In genomic region chr1:7549277-7549676, GRCh38 we compare ENCODE assay signal across 8 cellular contexts.
DNase-seq lines count a peak whose midpoint lies in the region; TF ChIP-seq lines count a peak whose summit lies in the region.

No MANE protein-coding gene starts in this region.

- no peaks in the 10 kb centered on the region for H3K36me3 ChIP-seq in Loucy (ENCODE audit: insufficient read depth, low read length)
- H3K36me3 ChIP-seq in mesodermal cell (ENCODE audit: control insufficient read depth, insufficient read depth, low read length), result no peaks in the 10 kb centered on the region

- H3K4me2 ChIP-seq in Loucy (ENCODE audit: low read depth, low read length, poor library complexity, severe bottlenecking), result peak overlapping the region; percentile 55

- DNase-seq in Daoy (ENCODE audit: low read depth) (peak; percentile 92), amniotic epithelial cell (ENCODE audit: low read depth) (peak; percentile 53), Ammon's horn (ENCODE audit: low spot score) (no peak), midbrain (lab: John Stamatoyannopoulos, UW) (no peak), NCI-H748 (lab: John Stamatoyannopoulos, UW; ENCODE audit: unreplicated experiment) (no peak), anterior cingulate cortex (lab: John Stamatoyannopoulos, UW) (no peak)

- no peaks in the 10 kb centered on the region for H3F3A ChIP-seq in Loucy (ENCODE audit: low read depth)

- peak overlapping the region; percentile 75 for H3K27ac ChIP-seq in mesodermal cell (ENCODE audit: low read depth, low read length, severe bottlenecking)

- peaks cover 3% of the 10 kb centered on the region for H3K4me1 ChIP-seq in Loucy (ENCODE audit: insufficient read depth, low read length, poor library complexity, severe bottlenecking)
- peaks cover 29% of the 10 kb centered on the region for H3K4me1 ChIP-seq in mesodermal cell (ENCODE audit: control insufficient read depth, insufficient read depth, low read length, poor library complexity, severe bottlenecking)

- H3K9me3 ChIP-seq in Loucy (ENCODE audit: insufficient read depth, low read depth, low read length) (no peaks in the 10 kb centered on the region), mesodermal cell (ENCODE audit: control insufficient read depth, low read length) (no peaks in the 10 kb centered on the region)

- H3K27me3 ChIP-seq in Loucy (ENCODE audit: insufficient read depth, low read length, poor library complexity, severe bottlenecking), result peaks cover 4% of the 10 kb centered on the region

- no peak overlapping the region for H3K9ac ChIP-seq in Loucy (ENCODE audit: low read depth, low read length, poor library complexity, severe bottlenecking)

- no peak for TF ChIP-seq CTCF in Loucy (conservative IDR thresholded peaks at IDR 0.05; ENCODE audit: low read length)

- WGBS in mesodermal cell (ENCODE audit: insufficient coverage in 2 of 2), 2 experiments, result 70 to 91% methylated on average over 4 of the region's 6 CpGs

- no peaks in the 10 kb centered on the region for H3K79me2 ChIP-seq in Loucy (ENCODE audit: insufficient read depth, low read length)

- H4K20me1 ChIP-seq in Loucy (ENCODE audit: insufficient read depth, low read length, poor library complexity, severe bottlenecking), result no peaks in the 10 kb centered on the region

- peak overlapping the region; percentile 64; the same call in 1 of the 2 replicates for H2AFZ ChIP-seq in Loucy (ENCODE audit: low read length)

- peak overlapping the region; percentile 61 for H3K4me3 ChIP-seq in Loucy (ENCODE audit: low read length, poor library complexity, severe bottlenecking)
- H3K4me3 ChIP-seq in mesodermal cell (ENCODE audit: extremely low read depth, insufficient read depth, low read length, poor library complexity, severe bottlenecking), result no peak overlapping the region

- no peaks in the 10 kb centered on the region for H3K9me2 ChIP-seq in Loucy (replicated peaks; ENCODE audit: low read depth, low read length)

Comparison
In these comparisons a context has a peak if more than half of its experiments do, and no peak if none do; other contexts are left out.
1. DNase-seq: peak in Daoy (single experiment) and amniotic epithelial cell (single experiment); none in Ammon's horn (single experiment), midbrain (single experiment), NCI-H748 (single experiment) and anterior cingulate cortex (0 of 58).